Comparison of ENCODE assay signal across 12 cellular contexts in the genomic region with DNA sequence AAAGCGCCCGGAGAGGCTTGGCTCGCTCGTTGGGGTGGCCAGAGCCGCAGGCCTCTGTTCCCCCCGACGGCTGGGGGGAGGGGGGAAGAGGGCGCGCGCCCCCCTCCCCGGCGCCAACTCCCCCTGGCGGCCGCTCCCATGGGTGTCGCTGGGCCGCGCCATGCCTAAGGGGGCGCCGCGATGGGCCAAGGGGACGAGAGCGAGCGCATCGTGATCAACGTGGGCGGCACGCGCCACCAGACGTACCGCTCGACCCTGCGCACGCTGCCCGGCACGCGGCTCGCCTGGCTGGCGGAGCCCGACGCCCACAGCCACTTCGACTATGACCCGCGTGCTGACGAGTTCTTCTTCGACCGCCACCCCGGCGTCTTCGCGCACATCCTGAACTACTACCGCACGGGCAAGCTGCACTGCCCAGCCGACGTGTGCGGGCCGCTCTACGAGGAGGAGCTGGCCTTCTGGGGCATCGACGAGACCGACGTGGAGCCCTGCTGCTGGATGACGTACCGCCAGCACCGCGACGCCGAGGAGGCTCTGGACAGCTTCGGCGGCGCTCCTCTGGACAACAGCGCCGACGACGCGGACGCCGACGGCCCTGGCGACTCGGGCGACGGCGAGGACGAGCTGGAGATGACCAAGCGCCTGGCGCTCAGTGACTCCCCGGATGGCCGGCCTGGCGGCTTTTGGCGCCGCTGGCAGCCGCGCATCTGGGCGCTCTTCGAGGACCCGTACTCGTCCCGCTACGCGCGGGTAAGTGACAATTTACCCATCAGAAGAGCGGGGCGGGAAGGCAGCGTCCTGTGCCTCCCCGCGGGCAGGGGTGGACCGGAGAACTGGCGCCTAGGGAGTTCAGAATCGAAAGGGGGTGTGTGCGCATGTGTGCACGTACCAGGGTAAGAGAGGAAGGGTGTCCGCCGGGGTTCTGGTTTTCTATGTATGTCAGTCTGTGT. TPM values are rescaled to one million over a fixed set of nuclear protein-coding genes. Genes with fewer than 3 reads are reported as not detected.
DNase-seq lines count a peak whose midpoint lies in the region; ATAC-seq, FAIRE-seq and TF ChIP-seq lines count a peak whose summit lies in the region.
"Had no signal": no experiment of that assay in that cellular context is flagged by ENCODE, and none has a peak within 500 bp of the region (broad histone marks: within the 10 kb centered on the region; RNA-seq: fewer than 3 reads in every experiment).

No MANE protein-coding gene starts in this region.

- H3K4me1 Mint-ChIP-seq in naive thymus-derived CD8-positive, alpha-beta T cell: peaks cover 2 to 10% (median 8%) of the 10 kb centered on the region in 4 donors

- POLR2A ChIA-PET in A549 (lab: Yijun Ruan, JAX): no interaction called here
- POLR2A ChIA-PET in naive thymus-derived CD8-positive, alpha-beta T cell (lab: Charles Lee): no interaction called here

- H4K20me1 ChIP-seq in GM23248 (ENCODE audit: insufficient read depth): no peaks in the 10 kb centered on the region

- H3K36me3 ChIP-seq in ascending aorta: no peaks in the 10 kb centered on the region
- H3K36me3 ChIP-seq in GM23248 (ENCODE audit: low read depth): no peaks in the 10 kb centered on the region

- no peak for FAIRE-seq in A549 (lab: Jason Lieb, UNC)

- H2AFZ ChIP-seq in GM23248: no peak overlapping the region

- ATAC-seq in A549 (peak in 1 of 2 experiments; percentile 6; a peak in 1 of 6 replicates), GM18511 (IDR thresholded peaks at IDR 0.05; ENCODE audit: unreplicated experiment) (no peak), HG03280 (IDR thresholded peaks at IDR 0.05; ENCODE audit: unreplicated experiment) (no peak), GM19455 (IDR thresholded peaks at IDR 0.05; ENCODE audit: unreplicated experiment) (no peak)
- ATAC-seq in naive thymus-derived CD8-positive, alpha-beta T cell: no peak

- no peak for TF ChIP-seq RAD21 in A549 (conservative IDR thresholded peaks at IDR 0.05 in 1 of 2, IDR thresholded peaks at IDR 0.05 in 1 of 2)

- no peak for TF ChIP-seq EP300 in A549 (IDR thresholded peaks at IDR 0.05)

- DNase-seq in A549 (ENCODE audit: low read depth in 1 of 2, low spot score in 1 of 2) (no peak), COLO668 (lab: John Stamatoyannopoulos, UW; ENCODE audit: unreplicated experiment) (peak; percentile 49), ascending aorta (ENCODE audit: low spot score in 2 of 2) (no peak), GM23248 (no peak)
- no peak for DNase-seq in naive thymus-derived CD8-positive, alpha-beta T cell
- DNase-seq: GF-D8, MM.1S, RPMI8226 had no signal

- H3K27me3 ChIP-seq in ascending aorta: peaks cover 31% of the 10 kb centered on the region
- peaks cover 30% of the 10 kb centered on the region for H3K27me3 ChIP-seq in GM23248 (replicated peaks; ENCODE audit: insufficient read depth)

- no peak overlapping the region for H3K27ac Mint-ChIP-seq in naive thymus-derived CD8-positive, alpha-beta T cell

- 83% methylated on average over 83 of the region's 113 CpGs for WGBS in A549 (ENCODE audit: missing lambda C conversion rate)
- WGBS in GM23248 (ENCODE audit: low coverage in 1 of 2, low lambda C conversion rate in 2 of 2, missing lambda C conversion rate in 2 of 2), 2 experiments: 14% methylated on average over 97 to 103 of the region's 113 CpGs

- no peaks in the 10 kb centered on the region for H3K36me3 Mint-ChIP-seq in naive thymus-derived CD8-positive, alpha-beta T cell

- H3K4me2 ChIP-seq in A549: peak overlapping the region; percentile 97
- no peak overlapping the region for H3K4me2 ChIP-seq in GM23248 (ENCODE audit: unreplicated experiment)

- H3K27me3 Mint-ChIP-seq in naive thymus-derived CD8-positive, alpha-beta T cell: peaks cover 24 to 59% (median 43%) of the 10 kb centered on the region in 5 donors

- H3K9me3 Mint-ChIP-seq in naive thymus-derived CD8-positive, alpha-beta T cell: peaks cover 0 to 6% (median 0%) of the 10 kb centered on the region in 9 donors

- no peak overlapping the region for H3K27ac ChIP-seq in A549
- no peak overlapping the region for H3K27ac ChIP-seq in ascending aorta
- H3K27ac ChIP-seq in GM23248: no peak overlapping the region

- intact Hi-C loops in ascending aorta (cut with DNase I): loop anchor here (10.0 kb wide), 1 partner anchor 379 kb away; no protein-coding TSS in a partner anchor

- H3K4me3 ChIP-seq in A549: peak overlapping the region; percentile 50; the same call in 1 of the 3 replicates
- peak overlapping the region in 1 of 2 donors; percentile 63 for H3K4me3 ChIP-seq in ascending aorta
- no peak overlapping the region for H3K4me3 ChIP-seq in GM23248

- no peaks in the 10 kb centered on the region for H3F3A ChIP-seq in GM23248 (ENCODE audit: insufficient read depth)

- TF ChIP-seq POLR2A in A549 (IDR thresholded peaks at IDR 0.05; ENCODE audit: low read length): no peak

- H3K9me3 ChIP-seq in A549 (no peaks in the 10 kb centered on the region), ascending aorta (no peaks in the 10 kb centered on the region), GM23248 (ENCODE audit: low read depth) (no peaks in the 10 kb centered on the region)

- in situ Hi-C loops in GM23248 (cut with MboI): no loop called here

- TF ChIP-seq CTCF in A549 (IDR thresholded peaks at IDR 0.05) (peak; percentile 20; the same call in 1 of the 3 replicates), ascending aorta (IDR thresholded peaks at IDR 0.05) (peak in 2 of 3 experiments; percentile 14 to 37)

- H3K9me2 ChIP-seq in GM23248 (ENCODE audit: insufficient read depth): no peaks in the 10 kb centered on the region

- peak overlapping the region in 6 of 10 donors; percentile 8 to 58 (median 16) for H3K4me3 Mint-ChIP-seq in naive thymus-derived CD8-positive, alpha-beta T cell

- H3K79me2 ChIP-seq in GM23248 (ENCODE audit: insufficient read depth): no peaks in the 10 kb centered on the region

- H3K4me1 ChIP-seq in A549 (no peaks in the 10 kb centered on the region; the same call in 2 of the 3 replicates), ascending aorta (peaks cover 4 to 9% of the 10 kb centered on the region in 2 donors), GM23248 (ENCODE audit: insufficient read depth) (no peaks in the 10 kb centered on the region)

- CTCF ChIA-PET in A549 (lab: Yijun Ruan, JAX): interaction anchor here (0.8 to 7.1 kb wide), 5 partner anchors 13 to 242 kb away, joined by 3 to 403 read pairs (median 3); a partner anchor contains a TSS

- no peak overlapping the region for H3K9ac ChIP-seq in GM23248

TF ChIP-seq in A549, 52 proteins besides CTCF, POLR2A, EP300 and RAD21 (continues in another document):
- TF ChIP-seq TP53 (CRISPR knock-in tag; IDR thresholded peaks at IDR 0.05) (no peak), BHLHE40 (IDR thresholded peaks at IDR 0.05; ENCODE audit: low read depth, low read length) (no peak), HDAC2 (IDR thresholded peaks at IDR 0.05) (no peak), ESRRA (IDR thresholded peaks at IDR 0.05; ENCODE audit: borderline replicate concordance, low read length) (no peak), FOXS1 (CRISPR knock-in tag; IDR thresholded peaks at IDR 0.05) (no peak)
- TF ChIP-seq, protein P1, sequence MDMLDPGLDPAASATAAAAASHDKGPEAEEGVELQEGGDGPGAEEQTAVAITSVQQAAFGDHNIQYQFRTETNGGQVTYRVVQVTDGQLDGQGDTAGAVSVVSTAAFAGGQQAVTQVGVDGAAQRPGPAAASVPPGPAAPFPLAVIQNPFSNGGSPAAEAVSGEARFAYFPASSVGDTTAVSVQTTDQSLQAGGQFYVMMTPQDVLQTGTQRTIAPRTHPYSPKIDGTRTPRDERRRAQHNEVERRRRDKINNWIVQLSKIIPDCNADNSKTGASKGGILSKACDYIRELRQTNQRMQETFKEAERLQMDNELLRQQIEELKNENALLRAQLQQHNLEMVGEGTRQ (IDR thresholded peaks at IDR 0.05): no peak
- TF ChIP-seq, protein P2, sequence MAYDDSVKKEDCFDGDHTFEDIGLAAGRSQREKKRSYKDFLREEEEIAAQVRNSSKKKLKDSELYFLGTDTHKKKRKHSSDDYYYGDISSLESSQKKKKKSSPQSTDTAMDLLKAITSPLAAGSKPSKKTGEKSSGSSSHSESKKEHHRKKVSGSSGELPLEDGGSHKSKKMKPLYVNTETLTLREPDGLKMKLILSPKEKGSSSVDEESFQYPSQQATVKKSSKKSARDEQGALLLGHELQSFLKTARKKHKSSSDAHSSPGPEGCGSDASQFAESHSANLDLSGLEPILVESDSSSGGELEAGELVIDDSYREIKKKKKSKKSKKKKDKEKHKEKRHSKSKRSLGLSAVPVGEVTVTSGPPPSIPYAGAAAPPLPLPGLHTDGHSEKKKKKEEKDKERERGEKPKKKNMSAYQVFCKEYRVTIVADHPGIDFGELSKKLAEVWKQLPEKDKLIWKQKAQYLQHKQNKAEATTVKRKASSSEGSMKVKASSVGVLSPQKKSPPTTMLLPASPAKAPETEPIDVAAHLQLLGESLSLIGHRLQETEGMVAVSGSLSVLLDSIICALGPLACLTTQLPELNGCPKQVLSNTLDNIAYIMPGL (CRISPR knock-in tag; IDR thresholded peaks at IDR 0.05; ENCODE audit: borderline replicate concordance): no peak
- TF ChIP-seq, protein P3, sequence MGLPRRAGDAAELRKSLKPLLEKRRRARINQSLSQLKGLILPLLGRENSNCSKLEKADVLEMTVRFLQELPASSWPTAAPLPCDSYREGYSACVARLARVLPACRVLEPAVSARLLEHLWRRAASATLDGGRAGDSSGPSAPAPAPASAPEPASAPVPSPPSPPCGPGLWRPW (IDR thresholded peaks at IDR 0.05): no peak

RNA-seq across cellular contexts. Expression of a gene that starts 1.5 kb away (rescaled TPM):
- polyA plus RNA-seq in A549 (2011; rRNA removed): not detected in 2 replicates
- polyA plus RNA-seq in A549 (2012; cell fraction: cytosol; rRNA removed): 0.01 and 0.08 TPM in 2 replicates
- polyA plus RNA-seq in A549 (2012; cell fraction: nucleus; rRNA removed): 0.07 and 0.22 TPM in 2 replicates
- polyA plus RNA-seq in A549 (2017; fragmentation: RNase III; extraction: RNeasy Plus Mini Kit Qiagen cat#74134 plus additional on column Dnase treatment): 0.05 to 0.18 TPM (median 0.08 TPM) in 3 replicates
- not detected in 2 replicates for polyA minus RNA-seq in A549 (2011; rRNA and poly(A)+ RNA removed)
- total RNA-seq in ascending aorta: not detected
- total RNA-seq in naive thymus-derived CD8-positive, alpha-beta T cell: not detected
- under 1 TPM in 1 of 3 donors, not detected in 2; 0.60 TPM for polyA plus RNA-seq in naive thymus-derived CD8-positive, alpha-beta T cell
- not detected in 2 replicates for total RNA-seq in GM23248 (2014; rRNA removed; shearing (Covaris generic))
- not detected in 2 replicates for polyA plus RNA-seq in GM23248 (2016; fragmentation: Nextera tagmentation; extraction: Ambion mirVana)
- total RNA-seq: pulmonary artery endothelial cell had no signal

RNA-seq across cellular contexts. Expression of a gene that starts 16.7 kb away (rescaled TPM):
- not detected in 2 replicates for polyA plus RNA-seq in A549 (2011; rRNA removed)
- polyA plus RNA-seq in A549 (2012; cell fraction: cytosol; rRNA removed): not detected in 2 replicates
- 0.06 TPM in 1 of 2 replicates, not detected in the other for polyA plus RNA-seq in A549 (2012; cell fraction: nucleus; rRNA removed)
- polyA plus RNA-seq in A549 (2017; fragmentation: RNase III; extraction: RNeasy Plus Mini Kit Qiagen cat#74134 plus additional on column Dnase treatment): not detected in 3 replicates
- not detected in 2 replicates for polyA minus RNA-seq in A549 (2011; rRNA and poly(A)+ RNA removed)
- not detected for total RNA-seq in ascending aorta
- not detected for total RNA-seq in naive thymus-derived CD8-positive, alpha-beta T cell
- not detected for polyA plus RNA-seq in naive thymus-derived CD8-positive, alpha-beta T cell
- not detected in 2 replicates for total RNA-seq in GM23248 (2014; rRNA removed; shearing (Covaris generic))
- polyA plus RNA-seq in GM23248 (2016; fragmentation: Nextera tagmentation; extraction: Ambion mirVana): not detected in 2 replicates
- total RNA-seq: pulmonary artery endothelial cell had no signal
